Comparison of ENCODE assay signal across 34 cellular contexts in the genomic region with DNA sequence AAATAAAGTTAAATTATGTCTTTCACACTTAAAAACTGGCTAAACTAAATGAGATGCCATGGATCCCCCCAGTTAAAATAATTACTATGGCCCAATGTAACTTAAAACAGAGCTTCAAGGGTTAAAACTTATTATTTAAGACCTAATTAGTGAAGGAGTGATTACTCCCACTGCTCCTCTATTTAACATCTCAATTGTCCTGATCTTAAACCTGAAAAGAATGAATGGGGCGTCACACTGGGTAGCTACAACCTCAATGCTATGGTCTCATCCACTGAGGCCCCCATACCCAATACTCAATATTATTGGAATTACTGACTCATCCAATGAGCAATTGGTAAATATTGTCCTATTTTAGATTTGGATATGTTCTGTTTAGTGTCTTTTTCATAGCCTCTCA. TPM values are rescaled to one million over a fixed set of nuclear protein-coding genes. Genes with fewer than 3 reads are reported as not detected.
"Had no signal": no experiment of that assay in that cellular context is flagged by ENCODE, and none has a peak within 500 bp of the region (broad histone marks: within the 10 kb centered on the region; RNA-seq: fewer than 3 reads in every experiment).

No MANE protein-coding gene starts in this region.

- H3K9me3 ChIP-seq: body of pancreas had no signal

- H3K27me3 ChIP-seq: adrenal gland, body of pancreas, esophagus squamous epithelium, gastroesophageal sphincter had no signal

- ATAC-seq: activated T-cell treated with anti-CD3 and anti-CD28 coated beads, Interleukin-2, amount 50 U/mL, for 72 hours; body of pancreas; gastroesophageal sphincter had no signal

- H3K4me1 Mint-ChIP-seq: activated CD4-positive, alpha-beta memory T cell treated with anti-CD3 and anti-CD28 coated beads, Interleukin-2, amount 10 ng/mL, durations not matched to agents 7 days and 5 days; activated CD4-positive, alpha-beta T cell treated with anti-CD3 and anti-CD28 coated beads, Interleukin-2, amount 10 ng/mL, durations not matched to agents 7 days and 5 days had no signal

- H3K4me1 ChIP-seq: adrenal gland, body of pancreas, esophagus squamous epithelium, gastroesophageal sphincter had no signal

- H3K4me3 ChIP-seq: adrenal gland, body of pancreas, esophagus squamous epithelium, gastroesophageal sphincter had no signal

- H3K27me3 Mint-ChIP-seq: activated CD4-positive, alpha-beta memory T cell treated with anti-CD3 and anti-CD28 coated beads, Interleukin-2, amount 10 ng/mL, durations not matched to agents 7 days and 5 days; activated naive CD8-positive, alpha-beta T cell had no signal

- H3K36me3 ChIP-seq: adrenal gland, esophagus squamous epithelium, gastroesophageal sphincter had no signal

- H3K27ac ChIP-seq: adrenal gland, body of pancreas, epithelial cell of prostate, esophagus squamous epithelium, gastroesophageal sphincter had no signal

- H3K27ac Mint-ChIP-seq: activated CD4-positive, alpha-beta memory T cell treated with anti-CD3 and anti-CD28 coated beads, Interleukin-2, amount 10 ng/mL, durations not matched to agents 7 days and 5 days; activated CD4-positive, alpha-beta T cell treated with anti-CD3 and anti-CD28 coated beads, Interleukin-2, amount 10 ng/mL, durations not matched to agents 7 days and 5 days; activated naive CD8-positive, alpha-beta T cell; activated T-cell treated with anti-CD3 and anti-CD28 coated beads, Interleukin-2, amount 50 U/mL, for 24 hours; activated T-cell treated with anti-CD3 and anti-CD28 coated beads, Interleukin-2, amount 50 U/mL, for 72 hours had no signal

- H3K4me3 Mint-ChIP-seq: activated CD4-positive, alpha-beta memory T cell treated with anti-CD3 and anti-CD28 coated beads, Interleukin-2, amount 10 ng/mL, durations not matched to agents 7 days and 5 days; activated CD4-positive, alpha-beta T cell treated with anti-CD3 and anti-CD28 coated beads, Interleukin-2, amount 10 ng/mL, durations not matched to agents 7 days and 5 days; activated naive CD8-positive, alpha-beta T cell; activated T-cell treated with anti-CD3 and anti-CD28 coated beads, Interleukin-2, amount 50 U/mL, for 24 hours; activated T-cell treated with anti-CD3 and anti-CD28 coated beads, Interleukin-2, amount 50 U/mL, for 72 hours had no signal

- H3K9me3 Mint-ChIP-seq: activated CD4-positive, alpha-beta memory T cell treated with anti-CD3 and anti-CD28 coated beads, Interleukin-2, amount 10 ng/mL, durations not matched to agents 7 days and 5 days had no signal

- DNase-seq: activated CD4-positive, alpha-beta memory T cell treated with anti-CD3 and anti-CD28 coated beads, Interleukin-2, amount 10 ng/mL, durations not matched to agents 7 days and 5 days; activated CD4-positive, alpha-beta T cell treated with anti-CD3 and anti-CD28 coated beads for 1 hour; activated CD4-positive, alpha-beta T cell treated with anti-CD3 and anti-CD28 coated beads for 4 hours; activated CD4-positive, alpha-beta T cell treated with anti-CD3 and anti-CD28 coated beads, Interleukin-2, amount 10 ng/mL, durations not matched to agents 7 days and 5 days; activated CD4-positive, alpha-beta T cell treated with anti-CD3 and anti-CD28 coated beads, Interleukin-2, amount 50 U/mL, for 4 hours; activated CD8-positive, alpha-beta memory T cell treated with anti-CD3 and anti-CD28 coated beads, Interleukin-2, amount 50 U/mL, for 48 hours; activated effector memory CD4-positive, alpha-beta T cell treated with Interleukin-2 at 50 U/mL for 16 hours; activated gamma-delta T cell treated with Interleukin-2 at 50 U/mL for 16 hours; activated naive CD4-positive, alpha-beta T cell treated with anti-CD3 and anti-CD28 coated beads, Interleukin-2, amount 50 U/mL, for 16 hours; activated naive CD4-positive, alpha-beta T cell treated with Interleukin-2 at 50 U/mL for 16 hours; activated T-cell treated with anti-CD3 and anti-CD28 coated beads for 4 hours; activated T-cell treated with anti-CD3 and anti-CD28 coated beads, Interleukin-2, amount 50 U/mL, for 24 hours; activated T-cell treated with anti-CD3 and anti-CD28 coated beads, Interleukin-2, amount 50 U/mL, for 72 hours; adrenal gland; amygdala; aorta; body of pancreas; caudate nucleus; cortex of kidney; dermis blood vessel endothelial cell; effector CD8-positive, alpha-beta T cell; esophagus squamous epithelium; foreskin melanocyte; T-helper 2 cell had no signal

RNA-seq across cellular contexts. Expression of gene TMEM255A, which starts 21.1 kb away (rescaled TPM):
- total RNA-seq: activated CD4-positive, alpha-beta memory T cell treated with anti-CD3 and anti-CD28 coated beads, Interleukin-2, amount 10 ng/mL, durations not matched to agents 7 days and 5 days; activated CD4-positive, alpha-beta T cell treated with anti-CD3 and anti-CD28 coated beads, Interleukin-2, amount 10 ng/mL, durations not matched to agents 7 days and 5 days; activated T-cell treated with anti-CD3 and anti-CD28 coated beads, Interleukin-2, amount 50 U/mL, for 72 hours; dermis blood vessel endothelial cell; endothelial cell of umbilical vein; glomerular endothelial cell; T-helper 1 cell treated with Interleukin-12 subunit alpha and Interleukin-12 subunit beta and Interleukin-4 antibody, amounts not matched to agents 30 ng/mL and 1 ng/mL, for 36 hours had no signal
- polyA plus RNA-seq: aorta, endothelial cell of umbilical vein had no signal

RNA-seq across cellular contexts. Expression of gene ATP1B4, which starts 29.5 kb away (rescaled TPM):
- total RNA-seq: activated CD4-positive, alpha-beta memory T cell treated with anti-CD3 and anti-CD28 coated beads, Interleukin-2, amount 10 ng/mL, durations not matched to agents 7 days and 5 days; activated CD4-positive, alpha-beta T cell treated with anti-CD3 and anti-CD28 coated beads, Interleukin-2, amount 10 ng/mL, durations not matched to agents 7 days and 5 days; activated T-cell treated with anti-CD3 and anti-CD28 coated beads, Interleukin-2, amount 50 U/mL, for 72 hours; adrenal gland; aorta; body of pancreas; chondrocyte; dermis blood vessel endothelial cell; endothelial cell of umbilical vein; esophagus squamous epithelium; fibroblast of lung; fibroblast of villous mesenchyme; gastroesophageal sphincter; glomerular endothelial cell; T-helper 1 cell treated with Interleukin-12 subunit alpha and Interleukin-12 subunit beta and Interleukin-4 antibody, amounts not matched to agents 30 ng/mL and 1 ng/mL, for 36 hours had no signal
- polyA plus RNA-seq: adrenal gland, aorta, endothelial cell of umbilical vein, esophagus, fibroblast of lung had no signal
